ENCODE assay signal across 7 cellular contexts in the genomic region with DNA sequence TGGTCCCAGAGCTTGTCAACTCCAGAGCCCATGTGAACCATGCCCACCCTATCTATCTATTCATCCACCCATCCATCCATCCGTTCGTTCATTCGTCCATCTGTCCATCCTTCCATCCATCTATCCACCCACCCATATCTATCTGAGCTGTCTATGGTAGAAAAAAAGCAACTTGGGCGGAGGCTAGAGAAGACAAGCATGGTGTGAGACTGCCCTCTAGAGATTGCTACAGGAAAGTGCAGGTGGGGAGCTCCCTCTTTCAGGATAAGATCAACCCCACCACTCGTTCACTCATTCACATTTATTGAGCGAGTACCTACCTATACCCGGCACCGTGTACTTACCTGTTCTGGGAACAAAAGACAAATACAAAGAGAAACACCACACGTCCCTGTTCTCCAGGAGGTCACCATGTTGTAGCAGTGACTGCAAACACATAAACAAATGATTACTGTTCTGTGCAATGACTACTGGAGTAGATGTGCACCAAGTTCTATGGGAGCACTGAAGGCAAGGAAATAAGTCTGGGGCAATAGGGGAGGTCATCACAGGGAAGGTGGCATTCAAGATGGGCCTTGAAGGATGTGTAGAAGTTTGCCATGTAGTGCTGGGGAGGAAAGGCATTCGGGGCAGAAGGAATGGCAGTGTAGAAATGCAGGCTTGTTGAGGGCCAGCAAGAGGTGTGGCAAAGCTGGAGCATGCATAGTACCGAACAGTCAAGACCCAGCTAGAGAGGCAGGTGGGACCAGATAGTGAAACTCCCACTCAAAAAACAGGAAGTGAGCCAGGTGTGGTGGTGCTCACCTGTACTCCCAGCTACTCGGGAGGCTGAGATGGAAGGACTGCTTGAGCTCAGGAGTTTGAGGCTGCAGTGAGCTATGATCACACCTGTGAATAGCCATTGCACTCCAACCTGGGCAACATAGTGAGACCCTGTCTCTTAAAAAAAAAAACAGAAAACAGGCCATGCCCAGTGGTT. TPM values are rescaled to one million over a fixed set of nuclear protein-coding genes. Genes with fewer than 3 reads are reported as not detected.
DNase-seq lines count a peak whose midpoint lies in the region; ATAC-seq, FAIRE-seq and TF ChIP-seq lines count a peak whose summit lies in the region.

No MANE protein-coding gene starts in this region.

- H3K4me1 Mint-ChIP-seq in activated naive CD8-positive, alpha-beta T cell treated with anti-CD3 and anti-CD28 coated beads for 36 hours = no peaks in the 10 kb centered on the region

- peak; percentile 87 for FAIRE-seq in GM12891 (lab: Jason Lieb, UNC)

- no peak overlapping the region for H3K27ac Mint-ChIP-seq in activated naive CD8-positive, alpha-beta T cell treated with anti-CD3 and anti-CD28 coated beads for 36 hours

- 23% methylated on average over 12 of the region's 12 CpGs for WGBS in heart right ventricle, 2 donors

- peak; percentile 90 to 96 (median 95) for TF ChIP-seq CTCF in heart right ventricle (IDR thresholded peaks at IDR 0.05)

- H3K9me3 ChIP-seq in heart right ventricle = no peaks in the 10 kb centered on the region

- no peaks in the 10 kb centered on the region for H3K27me3 Mint-ChIP-seq in activated naive CD8-positive, alpha-beta T cell treated with anti-CD3 and anti-CD28 coated beads for 36 hours

- no peak overlapping the region for H3K27ac ChIP-seq in heart right ventricle

- ATAC-seq in heart right ventricle = peak; percentile 76 to 88 (median 86)

- H3K4me3 Mint-ChIP-seq in activated naive CD8-positive, alpha-beta T cell treated with anti-CD3 and anti-CD28 coated beads for 36 hours = no peak overlapping the region

- intact Hi-C loops in heart right ventricle (cut with DNase I) = loop anchor here (1.0 to 10.0 kb wide), 13 partner anchors 37 to 208 kb away; a partner anchor contains a TSS

- peaks cover 0 to 4% (median 0%) of the 10 kb centered on the region in 7 donors for H3K27me3 ChIP-seq in heart right ventricle

- H3K4me3 ChIP-seq in heart right ventricle = no peak overlapping the region

- H3K36me3 ChIP-seq in heart right ventricle = no peaks in the 10 kb centered on the region

- H3K36me3 Mint-ChIP-seq in activated naive CD8-positive, alpha-beta T cell treated with anti-CD3 and anti-CD28 coated beads for 36 hours = no peaks in the 10 kb centered on the region

- no peak for TF ChIP-seq POLR2A in GM12891 (IDR thresholded peaks at IDR 0.05; ENCODE audit: low read depth, low read length)

- no peaks in the 10 kb centered on the region for H3K9me3 Mint-ChIP-seq in activated naive CD8-positive, alpha-beta T cell treated with anti-CD3 and anti-CD28 coated beads for 36 hours

- DNase-seq in GM12891 (ENCODE audit: insufficient read length, low spot score) = peak; percentile 58
- peak; percentile 16 for DNase-seq in NCI-H1436 treated with DMSO at 0.1 percent for 48 hours (lab: John Stamatoyannopoulos, UW)
- DNase-seq in SKM-1 treated with dmso at 0.1 percent for 144 hours (lab: John Stamatoyannopoulos, UW; ENCODE audit: unreplicated experiment) = peak; percentile 80
- peak; percentile 43 for DNase-seq in activated naive CD8-positive, alpha-beta T cell treated with anti-CD3 and anti-CD28 coated beads for 36 hours
- DNase-seq in heart right ventricle = peak in 1 of 2 donors; percentile 55
- DNase-seq in retina = peak; percentile 71
- DNase-seq in cortex of kidney (lab: John Stamatoyannopoulos, UW) = no peak

- H3K4me1 ChIP-seq in heart right ventricle = peaks cover 0 to 14% (median 0%) of the 10 kb centered on the region in 9 donors

TF ChIP-seq in GM12891, 5 proteins besides CTCF, POLR2A, EP300 and RAD21:
- TF ChIP-seq PAX5 (IDR thresholded peaks at IDR 0.05; ENCODE audit: insufficient read depth, low read length, severe bottlenecking) = no peak
- no peak for TF ChIP-seq POLR2AphosphoS5 (IDR thresholded peaks at IDR 0.05; ENCODE audit: low read depth, low read length)
- TF ChIP-seq POU2F2 (IDR thresholded peaks at IDR 0.05; ENCODE audit: low read depth, low read length) = no peak
- TF ChIP-seq SPI1 (IDR thresholded peaks at IDR 0.05; ENCODE audit: low read depth, low read length) = peak; percentile 66
- 0 out of 2 replicates have a peak, but pooled peaks have one; percentile 25 for TF ChIP-seq TAF1 (IDR thresholded peaks at IDR 0.05; ENCODE audit: low read depth, low read length)

RNA-seq across cellular contexts. Expression of a gene that starts 13.4 kb away (rescaled TPM):
- polyA plus RNA-seq in GM12891 (2012; ENCODE audit: low read depth, missing spikeins) = 307 TPM
- total RNA-seq in activated naive CD8-positive, alpha-beta T cell treated with anti-CD3 and anti-CD28 coated beads for 36 hours = 100 to 1,000 TPM; 153 to 159 TPM
- 100 to 1,000 TPM; 299 to 556 (median 416) TPM for total RNA-seq in heart right ventricle
- 100 to 1,000 TPM; 775 to 951 TPM for polyA plus RNA-seq in heart right ventricle

RNA-seq across cellular contexts. Expression of a gene that starts 29.0 kb away (rescaled TPM):
- 60.4 TPM for polyA plus RNA-seq in GM12891 (2012; ENCODE audit: low read depth, missing spikeins)
- 10 to 100 TPM; 80.4 to 81.2 TPM for total RNA-seq in activated naive CD8-positive, alpha-beta T cell treated with anti-CD3 and anti-CD28 coated beads for 36 hours
- total RNA-seq in heart right ventricle = 10 to 100 TPM; 31.4 to 47.5 (median 38.8) TPM
- polyA plus RNA-seq in heart right ventricle = 10 to 100 TPM; 15.5 to 36.2 TPM

RNA-seq across cellular contexts. Expression of a gene that starts 48.4 kb away (rescaled TPM):
- polyA plus RNA-seq in GM12891 (2012; ENCODE audit: low read depth, missing spikeins) = 54.6 TPM
- total RNA-seq in activated naive CD8-positive, alpha-beta T cell treated with anti-CD3 and anti-CD28 coated beads for 36 hours = 10 to 100 TPM; 69.3 to 75.8 TPM
- 100 to 1,000 TPM; 196 to 412 (median 275) TPM for total RNA-seq in heart right ventricle
- 100 to 1,000 TPM in 1 of 2 donors, 10 to 100 TPM in 1; 79.7 to 164 TPM for polyA plus RNA-seq in heart right ventricle
